8 cellular contexts compared by ENCODE assay signal in genomic region chr19:409006-409514, GRCh38. TPM values are rescaled to one million over a fixed set of nuclear protein-coding genes. Genes with fewer than 3 reads are reported as not detected.
A peak's percentile ranks its signal among the peaks of the same experiment; 100 is the strongest.
DNase-seq lines count a peak whose midpoint lies in the region; ATAC-seq and TF ChIP-seq lines count a peak whose summit lies in the region.

C2CD4C (minus strand) TSS chr19:409147; CDS start chr19:408361, 786 bp downstream.

- ATAC-seq in activated naive CD4-positive, alpha-beta T cell treated with anti-CD3 and anti-CD28 coated beads, Interleukin-2, amount 50 U/mL, for 72 hours = peak; percentile 36 to 47

- TF ChIP-seq CTCF in AG04449 (IDR thresholded peaks at IDR 0.05; ENCODE audit: insufficient read depth, low read length, missing control alignments) (no peak), LNCaP clone FGC (IDR thresholded peaks at IDR 0.05; ENCODE audit: control insufficient read depth, extremely low read depth, insufficient read depth) (no peak)

- H3K9me3 ChIP-seq in iPS-18a (ENCODE audit: control insufficient read depth, low read depth, low read length) = no peaks in the 10 kb centered on the region

- peaks cover 12% of the 10 kb centered on the region for H3K4me1 ChIP-seq in iPS-18a (ENCODE audit: control insufficient read depth, low read depth, low read length)

- no peaks in the 10 kb centered on the region for H3K9me3 Mint-ChIP-seq in activated naive CD4-positive, alpha-beta T cell treated with anti-CD3 and anti-CD28 coated beads, Interleukin-2, amount 50 U/mL, for 72 hours

- POLR2A ChIA-PET in AG04449 (lab: Yijun Ruan, JAX) = interaction anchor here (1.4 kb wide), 1 partner anchor 80 kb away, joined by 6 read pairs; no protein-coding TSS in a partner anchor

- CTCF ChIA-PET in AG04449 (lab: Yijun Ruan, JAX) = no interaction called here

- peak within 1 kb of the TSS; percentile 36 for H3K9ac ChIP-seq in iPS-18a (ENCODE audit: low read length)

- peaks cover 14% of the 10 kb centered on the region for H3K27me3 ChIP-seq in iPS-18a (ENCODE audit: control insufficient read depth, insufficient read depth, low read length)

- DNase-seq in AG04449 (ENCODE audit: low read depth, low spot score) (no peak), LNCaP clone FGC (ENCODE audit: low read depth) (no peak), cortex of kidney (lab: John Stamatoyannopoulos, UW) (no peak), NOMO-1 treated with dmso at 0.1 percent for 144 hours (lab: John Stamatoyannopoulos, UW; ENCODE audit: unreplicated experiment) (no peak), NCI-H446 (lab: John Stamatoyannopoulos, UW) (no peak)
- DNase-seq in activated naive CD4-positive, alpha-beta T cell treated with anti-CD3 and anti-CD28 coated beads, Interleukin-2, amount 50 U/mL, for 72 hours (ENCODE audit: low spot score in 2 of 2) = peak; percentile 47 to 49
- peak; percentile 24 for DNase-seq in stimulated activated CD4-positive, alpha-beta T cell treated with anti-CD3 and anti-CD28 coated beads, Interleukin-2, amount 100 ng/mL, for 4 hours (ENCODE audit: low read depth)

- peak within 1 kb of the TSS; percentile 40 for H3K4me3 ChIP-seq in AG04449 (ENCODE audit: low read depth, low read length)
- H3K4me3 ChIP-seq in LNCaP clone FGC (ENCODE audit: low read depth, low read length) = peak within 1 kb of the TSS; percentile 7; the same call in 1 of the 2 replicates
- peak within 1 kb of the TSS; percentile 53 for H3K4me3 ChIP-seq in iPS-18a (ENCODE audit: low read length)

- H3K27ac ChIP-seq in iPS-18a (ENCODE audit: low read length) = no peak within 1 kb of the TSS

- H3K36me3 Mint-ChIP-seq in activated naive CD4-positive, alpha-beta T cell treated with anti-CD3 and anti-CD28 coated beads, Interleukin-2, amount 50 U/mL, for 72 hours = no peaks in the 10 kb centered on the region

- H3K27ac Mint-ChIP-seq in activated naive CD4-positive, alpha-beta T cell treated with anti-CD3 and anti-CD28 coated beads, Interleukin-2, amount 50 U/mL, for 72 hours = no peak within 1 kb of the TSS

- H3K36me3 ChIP-seq in iPS-18a (ENCODE audit: control insufficient read depth, low read depth, low read length) = no peaks in the 10 kb centered on the region

RNA-seq across cellular contexts. Expression of gene C2CD4C, which starts in this region (rescaled TPM):
- under 1 TPM in 1 of 2 donors, not detected in 1; 0.54 TPM for total RNA-seq in activated naive CD4-positive, alpha-beta T cell treated with anti-CD3 and anti-CD28 coated beads, Interleukin-2, amount 50 U/mL, for 72 hours

Comparison
In these comparisons a context has a peak if more than half of its experiments do, and no peak if none do; other contexts are left out.
1. Peak in DNase-seq and ATAC-seq in activated naive CD4-positive, alpha-beta T cell treated with anti-CD3 and anti-CD28 coated beads, Interleukin-2, amount 50 U/mL, for 72 hours; RNA of the gene not detected or under 1 TPM.